Comparison of ENCODE assay signal across 21 cellular contexts in the genomic region with DNA sequence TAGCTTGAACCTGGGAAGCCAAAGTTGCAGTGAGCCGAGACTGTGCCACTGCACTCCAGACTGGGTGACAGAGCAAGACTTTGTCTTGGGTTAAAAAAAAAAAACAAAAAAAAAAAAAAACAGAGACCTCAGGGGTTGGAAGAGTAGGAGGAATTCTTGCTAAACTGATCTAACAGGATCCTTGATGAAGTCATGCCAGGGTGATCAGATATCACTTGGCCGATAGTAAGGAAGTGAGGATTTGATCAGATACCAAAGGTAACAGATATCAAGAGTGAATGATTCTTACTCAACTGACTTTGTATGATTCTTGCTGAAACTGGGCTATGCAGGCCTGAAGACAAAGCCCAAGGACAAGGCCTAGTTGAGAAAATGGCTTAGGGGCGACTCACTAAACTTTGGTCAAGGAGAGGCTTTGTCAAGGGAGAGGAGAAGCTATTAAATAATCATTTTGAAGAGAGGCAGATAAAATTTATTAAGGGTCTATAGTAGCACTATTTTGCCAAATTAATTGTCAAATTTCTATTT.
A peak's percentile ranks its signal among the peaks of the same experiment; 100 is the strongest.
DNase-seq lines count a peak whose midpoint lies in the region; ATAC-seq, FAIRE-seq and TF ChIP-seq lines count a peak whose summit lies in the region.
"Had no signal": no experiment of that assay in that cellular context is flagged by ENCODE, and none has a peak within 500 bp of the region (broad histone marks: within the 10 kb centered on the region; RNA-seq: fewer than 3 reads in every experiment).

No MANE protein-coding gene starts in this region.

- H3K9me2 ChIP-seq in HCT116 (ENCODE audit: insufficient read depth) = no peaks in the 10 kb centered on the region

- H3K27me3 Mint-ChIP-seq in astrocyte (ENCODE audit: low read depth, unreplicated experiment) (no peaks in the 10 kb centered on the region), natural killer cell (ENCODE audit: low read depth in 2 of 2) (peaks cover 10 to 13% of the 10 kb centered on the region in 2 donors)

- CTCF ChIA-PET in HCT116 (lab: Charles Lee) = no interaction called here

- POLR2A ChIA-PET in HCT116 (lab: Charles Lee) = no interaction called here

- H3K27me3 ChIP-seq in HCT116 (ENCODE audit: insufficient read depth, low read length) (no peaks in the 10 kb centered on the region), astrocyte (ENCODE audit: insufficient read depth, low read length) (no peaks in the 10 kb centered on the region)
- H3K27me3 ChIP-seq: BLaER1 treated with 17β-estradiol and CSF1 and Interleukin-3, amounts not matched to agents 10 nM and 100 nM; SJSA1 had no signal

- RAD21 ChIA-PET in HCT116 (lab: Charles Lee; ENCODE audit: low non-redundant PET in 1 of 2, low total read pairs in 2 of 2, uncharacterized antibody in 2 of 2, unreplicated experiment in 2 of 2) = interaction anchor here in 1 of 2 experiments (0.7 kb wide), 1 partner anchor 175 kb away, joined by 3 read pairs; no protein-coding TSS in a partner anchor

- intact Hi-C loops in HCT116 (cut with micrococcal nuclease) (loop anchor here (5.0 kb wide), 1 partner anchor 103 kb away; no protein-coding TSS in a partner anchor), natural killer cell (cut with micrococcal nuclease) (no loop called here)

- DNase-seq in HCT116 (ENCODE audit: low read depth, low spot score) = no peak
- DNase-seq in astrocyte (ENCODE audit: low read depth) = peak; percentile 34
- DNase-seq in iris pigment epithelial cell (ENCODE audit: low read depth) = peak; percentile 64
- DNase-seq in activated CD4-positive, CD25-positive, alpha-beta regulatory T cell (lab: John Stamatoyannopoulos, UW) = no peak
- DNase-seq in natural killer cell = no peak
- DNase-seq in activated CD8-positive, alpha-beta memory T cell treated with anti-CD3 and anti-CD28 coated beads, Interleukin-2, amount 50 U/mL, for 4 hours = no peak
- DNase-seq: 8988T; CD8-positive, alpha-beta T cell; GF-D8; H7; NCI-H1694 treated with DMSO at 0.1 percent for 48 hours; NCI-H2081 treated with DMSO at 0.1 percent for 48 hours; NCI-H446; NCI-H526 had no signal

- peaks cover 39% of the 10 kb centered on the region for H3K79me2 ChIP-seq in HCT116 (ENCODE audit: insufficient read depth, low read length)
- no peaks in the 10 kb centered on the region for H3K79me2 ChIP-seq in astrocyte (ENCODE audit: insufficient read depth, low read length)

- no peak for TF ChIP-seq CTCF in C4-2B (conservative IDR thresholded peaks at IDR 0.05)
- TF ChIP-seq CTCF in HCT116 (IDR thresholded peaks at IDR 0.05 in 2 of 3, conservative IDR thresholded peaks at IDR 0.05 in 1 of 3; ENCODE audit: borderline replicate concordance in 1 of 3, insufficient read depth in 1 of 3, low read depth in 2 of 3, low read length in 2 of 3) = no peak
- TF ChIP-seq CTCF in astrocyte (IDR thresholded peaks at IDR 0.05; ENCODE audit: insufficient read depth, low read depth, low read length) = no peak
- TF ChIP-seq CTCF in natural killer cell (IDR thresholded peaks at IDR 0.05) = no peak

- peak overlapping the region; percentile 38 for H3K4me2 ChIP-seq in HCT116 (ENCODE audit: low read length)
- H3K4me2 ChIP-seq in astrocyte (ENCODE audit: low read length) = no peak overlapping the region
- H3K4me2 ChIP-seq: KMS-11 had no signal

- no peaks in the 10 kb centered on the region for H3K9me3 ChIP-seq in HCT116 (ENCODE audit: control insufficient read depth in 1 of 2, insufficient read depth in 1 of 2, low read depth in 1 of 2, low read length in 2 of 2)
- no peaks in the 10 kb centered on the region for H3K9me3 ChIP-seq in astrocyte (ENCODE audit: insufficient read depth, low read depth, low read length)
- H3K9me3 ChIP-seq: BLaER1 treated with 17β-estradiol and CSF1 and Interleukin-3, amounts not matched to agents 10 nM and 100 nM; SJSA1 had no signal

- H3K36me3 Mint-ChIP-seq in astrocyte (ENCODE audit: low read depth, unreplicated experiment) (no peaks in the 10 kb centered on the region), natural killer cell (peaks cover 8% of the 10 kb centered on the region)
- H3K36me3 Mint-ChIP-seq: CD8-positive, alpha-beta T cell had no signal

- H3K9me3 Mint-ChIP-seq in astrocyte (ENCODE audit: unreplicated experiment) = no peaks in the 10 kb centered on the region
- no peaks in the 10 kb centered on the region for H3K9me3 Mint-ChIP-seq in natural killer cell
- H3K9me3 Mint-ChIP-seq: CD8-positive, alpha-beta T cell had no signal

- TF ChIP-seq RAD21 in HCT116 (IDR thresholded peaks at IDR 0.05; ENCODE audit: low read depth) = no peak

- no peak overlapping the region for H2AFZ ChIP-seq in HCT116 (ENCODE audit: low read depth, low read length, poor library complexity, severe bottlenecking)
- no peak overlapping the region for H2AFZ ChIP-seq in astrocyte (ENCODE audit: low read depth, low read length)

- 0 out of 2 replicates have a peak overlapping the region, but pooled peaks have one; percentile 32 for H3K27ac ChIP-seq in C4-2B
- H3K27ac ChIP-seq in HCT116 (ENCODE audit: low read depth, low read length) = peak overlapping the region; percentile 90
- H3K27ac ChIP-seq in astrocyte (ENCODE audit: low read depth, low read length) = no peak overlapping the region
- H3K27ac ChIP-seq: KMS-11, SJSA1 had no signal

- H4K20me1 ChIP-seq in HCT116 (ENCODE audit: insufficient read depth) = no peaks in the 10 kb centered on the region
- no peaks in the 10 kb centered on the region for H4K20me1 ChIP-seq in astrocyte (ENCODE audit: insufficient read depth, low read length)
- H4K20me1 ChIP-seq: BLaER1 treated with 17β-estradiol and CSF1 and Interleukin-3, amounts not matched to agents 10 nM and 100 nM had no signal

- peaks cover 0 to 10% of the 10 kb centered on the region in 2 experiments; a peak in 1 of 4 replicates for H3K36me3 ChIP-seq in HCT116 (ENCODE audit: control insufficient read depth in 1 of 2, insufficient read depth in 2 of 2, low read length in 2 of 2)
- no peaks in the 10 kb centered on the region for H3K36me3 ChIP-seq in astrocyte (ENCODE audit: insufficient read depth, low read length)
- H3K36me3 ChIP-seq: BLaER1 treated with 17β-estradiol and CSF1 and Interleukin-3, amounts not matched to agents 10 nM and 100 nM; SJSA1 had no signal

- TF ChIP-seq POLR2A in HCT116 (IDR thresholded peaks at IDR 0.05; ENCODE audit: borderline replicate concordance, extremely low read depth, insufficient read depth, insufficient read length) = no peak

- peaks cover 9% of the 10 kb centered on the region for H3K4me1 Mint-ChIP-seq in astrocyte (ENCODE audit: low read depth, unreplicated experiment)
- H3K4me1 Mint-ChIP-seq in natural killer cell = peaks cover 15 to 19% of the 10 kb centered on the region in 2 donors

- H3K9ac ChIP-seq in HCT116 (ENCODE audit: low read length) = peak overlapping the region; percentile 45
- H3K9ac ChIP-seq in astrocyte (ENCODE audit: low read length) = no peak overlapping the region
- H3K9ac ChIP-seq: BLaER1 treated with 17β-estradiol and CSF1 and Interleukin-3, amounts not matched to agents 10 nM and 100 nM; KMS-11 had no signal

- H3K4me3 ChIP-seq in HCT116 (replicated peaks in 1 of 2; ENCODE audit: low read depth in 1 of 2, low read length in 2 of 2) (no peak overlapping the region), astrocyte (ENCODE audit: insufficient read depth, low read depth, low read length) (no peak overlapping the region)
- H3K4me3 ChIP-seq: BLaER1 treated with 17β-estradiol and CSF1 and Interleukin-3, amounts not matched to agents 10 nM and 100 nM; SJSA1 had no signal

- H3K27ac Mint-ChIP-seq in astrocyte (ENCODE audit: unreplicated experiment) (no peak overlapping the region), natural killer cell (no peak overlapping the region)
- H3K27ac Mint-ChIP-seq: CD8-positive, alpha-beta T cell had no signal

- H3K4me3 Mint-ChIP-seq in astrocyte (ENCODE audit: unreplicated experiment) (no peak overlapping the region), natural killer cell (no peak overlapping the region)
- H3K4me3 Mint-ChIP-seq: CD8-positive, alpha-beta T cell had no signal

- no peak for FAIRE-seq in astrocyte (lab: Jason Lieb, UNC)
- FAIRE-seq: HTR-8/SVneo had no signal

- BruUV-seq in HCT116 (replicated peaks; lab: Mats Ljungman, UMichigan) = no TSS peak

- ATAC-seq in HCT116 (peak; percentile 20; the same call in 1 of the 2 replicates), natural killer cell (no peak), HG03378 (IDR thresholded peaks at IDR 0.05; ENCODE audit: unreplicated experiment) (no peak)
- ATAC-seq: CD8-positive, alpha-beta T cell; Right ventricle myocardium inferior had no signal

- H3K4me1 ChIP-seq in HCT116 (ENCODE audit: control insufficient read depth in 1 of 2, insufficient read depth in 2 of 2, low read length in 2 of 2) (peaks cover 30 to 73% of the 10 kb centered on the region in 2 experiments), astrocyte (ENCODE audit: insufficient read depth, low read length) (no peaks in the 10 kb centered on the region)

TF ChIP-seq in HCT116, 20 proteins besides CTCF, POLR2A, EP300 and RAD21:
- TF ChIP-seq CBX3 (IDR thresholded peaks at IDR 0.05; ENCODE audit: low read depth) = peak; percentile 36; the same call in 1 of the 2 replicates
- TF ChIP-seq JUND (IDR thresholded peaks at IDR 0.05) = no peak
- no peak for TF ChIP-seq TCF7L2 (IDR thresholded peaks at IDR 0.05; ENCODE audit: borderline replicate concordance, extremely low read depth, insufficient read depth, insufficient read length)
- TF ChIP-seq SRF (IDR thresholded peaks at IDR 0.05; ENCODE audit: low read depth) = no peak
- TF ChIP-seq EGR1 (IDR thresholded peaks at IDR 0.05; ENCODE audit: low read depth) = no peak
- peak; percentile 52 for TF ChIP-seq SP1 (IDR thresholded peaks at IDR 0.05; ENCODE audit: low read depth)
- no peak for TF ChIP-seq ELF1 (IDR thresholded peaks at IDR 0.05; ENCODE audit: borderline replicate concordance, low read depth)
- TF ChIP-seq CEBPB (IDR thresholded peaks at IDR 0.05; ENCODE audit: low read depth) = no peak; the same call in 1 of the 2 replicates
- no peak for TF ChIP-seq EZH2 (IDR thresholded peaks at IDR 0.05)
- no peak for TF ChIP-seq ZNF274 (IDR thresholded peaks at IDR 0.05; ENCODE audit: low read depth, low read length)
- no peak for TF ChIP-seq SIN3A (IDR thresholded peaks at IDR 0.05; ENCODE audit: low read depth)

Comparison
In these comparisons a context has a peak if more than half of its experiments do, and no peak if none do; other contexts are left out.
1. DNase-seq: peak in astrocyte (single experiment) and iris pigment epithelial cell (single experiment); none in HCT116 (single experiment), activated CD4-positive, CD25-positive, alpha-beta regulatory T cell (0 of 4), natural killer cell (single experiment) and activated CD8-positive, alpha-beta memory T cell treated with anti-CD3 and anti-CD28 coated beads, Interleukin-2, amount 50 U/mL, for 4 hours (single experiment).